Comparison of ENCODE assay signal across 14 cellular contexts in genomic region chr6:111925296-111925695, GRCh38. TPM values are rescaled to one million over a fixed set of nuclear protein-coding genes. Genes with fewer than 3 reads are reported as not detected.
A peak's percentile ranks its signal among the peaks of the same experiment; 100 is the strongest.
DNase-seq lines count a peak whose midpoint lies in the region; ATAC-seq and TF ChIP-seq lines count a peak whose summit lies in the region.
"Had no signal": no experiment of that assay in that cellular context is flagged by ENCODE, and none has a peak within 500 bp of the region (broad histone marks: within the 10 kb centered on the region; RNA-seq: fewer than 3 reads in every experiment).

No MANE protein-coding gene starts in this region.

- ATAC-seq in DND-41 (ENCODE audit: insufficient read depth, low read depth) (peak; percentile 64), GM18502 (IDR thresholded peaks at IDR 0.05; ENCODE audit: poor library complexity, unreplicated experiment) (no peak)
- peak; percentile 63 for ATAC-seq in activated T-helper 17 cell treated with anti-CD3 and anti-CD28 coated beads, Interleukin-2, amount 50 U/mL, for 72 hours (replicated peaks)

- H3K4me1 Mint-ChIP-seq in activated T-helper 17 cell treated with anti-CD3 and anti-CD28 coated beads, Interleukin-2, amount 50 U/mL, for 72 hours: no peaks in the 10 kb centered on the region

- intact Hi-C loops in ascending aorta (cut with DNase I): no loop called here

- H3K9ac ChIP-seq in DND-41 (ENCODE audit: low read depth, low read length): no peak overlapping the region

- DNase-seq in DND-41 (no peak), HT1080 (ENCODE audit: low read depth) (peak; percentile 93), kidney epithelial cell (ENCODE audit: low read depth) (peak; percentile 41), NCI-H1436 treated with DMSO at 0.1 percent for 48 hours (lab: John Stamatoyannopoulos, UW) (no peak), ascending aorta (ENCODE audit: low spot score in 2 of 2) (no peak)
- DNase-seq: Calu3, head of caudate nucleus, NCI-H1930, PC-9, T1000, tibial artery had no signal

- no peaks in the 10 kb centered on the region for H3K9me3 Mint-ChIP-seq in activated T-helper 17 cell treated with anti-CD3 and anti-CD28 coated beads, Interleukin-2, amount 50 U/mL, for 72 hours

- H4K20me1 ChIP-seq in DND-41 (ENCODE audit: insufficient read depth, low read length): no peaks in the 10 kb centered on the region

- H3K27me3 Mint-ChIP-seq in activated T-helper 17 cell treated with anti-CD3 and anti-CD28 coated beads, Interleukin-2, amount 50 U/mL, for 72 hours: no peaks in the 10 kb centered on the region

- H3K4me3 ChIP-seq in DND-41 (ENCODE audit: low read depth in 1 of 2, low read length in 2 of 2) (no peak overlapping the region), kidney epithelial cell (ENCODE audit: low read depth, low read length) (no peak overlapping the region), ascending aorta (no peak overlapping the region)
- H3K4me3 ChIP-seq: PC-9, prostate gland, tibial artery had no signal

- H3K4me3 Mint-ChIP-seq in activated T-helper 17 cell treated with anti-CD3 and anti-CD28 coated beads, Interleukin-2, amount 50 U/mL, for 72 hours: no peak overlapping the region

- H3K27ac ChIP-seq in DND-41 (ENCODE audit: low read length) (no peak overlapping the region), ascending aorta (no peak overlapping the region)
- H3K27ac ChIP-seq: PC-9, prostate gland, tibial artery had no signal

- no peaks in the 10 kb centered on the region for H3K79me2 ChIP-seq in DND-41 (ENCODE audit: insufficient read depth, low read length)

- H3K27ac Mint-ChIP-seq in activated T-helper 17 cell treated with anti-CD3 and anti-CD28 coated beads, Interleukin-2, amount 50 U/mL, for 72 hours: no peak overlapping the region

- H3K27me3 ChIP-seq in DND-41 (ENCODE audit: insufficient read depth, low read length, poor library complexity) (no peaks in the 10 kb centered on the region), kidney epithelial cell (ENCODE audit: control insufficient read depth, insufficient read depth, low read length) (no peaks in the 10 kb centered on the region), ascending aorta (no peaks in the 10 kb centered on the region)
- H3K27me3 ChIP-seq: tibial artery had no signal

- H2AFZ ChIP-seq in DND-41 (ENCODE audit: low read depth, low read length): no peak overlapping the region
- H2AFZ ChIP-seq: PC-9 had no signal

- H3K36me3 Mint-ChIP-seq in activated T-helper 17 cell treated with anti-CD3 and anti-CD28 coated beads, Interleukin-2, amount 50 U/mL, for 72 hours (ENCODE audit: low read depth): no peaks in the 10 kb centered on the region

- TF ChIP-seq CTCF in DND-41 (IDR thresholded peaks at IDR 0.05; ENCODE audit: borderline replicate concordance, extremely low read depth, low read length, poor library complexity, severe bottlenecking) (no peak), kidney epithelial cell (IDR thresholded peaks at IDR 0.05; ENCODE audit: insufficient read depth, low read length, poor library complexity, severe bottlenecking) (no peak), ascending aorta (IDR thresholded peaks at IDR 0.05) (no peak)

- H3K9me3 ChIP-seq in DND-41 (ENCODE audit: insufficient read depth, low read length, severe bottlenecking): no peaks in the 10 kb centered on the region
- H3K9me3 ChIP-seq in ascending aorta: no peaks in the 10 kb centered on the region
- H3K9me3 ChIP-seq: prostate gland, tibial artery had no signal

- H3K36me3 ChIP-seq in DND-41 (ENCODE audit: insufficient read depth, low read length) (no peaks in the 10 kb centered on the region), kidney epithelial cell (ENCODE audit: control insufficient read depth, insufficient read depth, low read length) (no peaks in the 10 kb centered on the region), ascending aorta (no peaks in the 10 kb centered on the region)
- H3K36me3 ChIP-seq: prostate gland, tibial artery had no signal

- peaks cover 40% of the 10 kb centered on the region for H3K4me1 ChIP-seq in DND-41 (ENCODE audit: insufficient read depth, low read length)
- H3K4me1 ChIP-seq in ascending aorta: no peaks in the 10 kb centered on the region
- H3K4me1 ChIP-seq: prostate gland, tibial artery had no signal

- no peak overlapping the region for H3K4me2 ChIP-seq in DND-41 (ENCODE audit: insufficient read depth, low read length)
- H3K4me2 ChIP-seq: PC-9 had no signal

RNA-seq across cellular contexts. Expression of gene FYN, which starts 52.0 kb away (rescaled TPM):
- 50.2 and 54.8 TPM in 2 replicates for total RNA-seq in HT1080 (2014; rRNA removed; shearing (Covaris generic))
- polyA plus RNA-seq in HT1080 (2015; cell fraction: cytosol; rRNA removed): 76.1 and 85.4 TPM in 2 replicates
- 88.9 and 93.9 TPM in 2 replicates for polyA plus RNA-seq in HT1080 (2015; cell fraction: nucleus; rRNA removed)
- total RNA-seq in activated T-helper 17 cell treated with anti-CD3 and anti-CD28 coated beads, Interleukin-2, amount 50 U/mL, for 72 hours: 100 to 1,000 TPM; 139 to 326 TPM
- total RNA-seq in kidney epithelial cell: 122 and 133 TPM in 2 replicates
- 141 TPM for total RNA-seq in ascending aorta

Comparison
In these comparisons a context has a peak if more than half of its experiments do, and no peak if none do; other contexts are left out.
1. DNase-seq: peak in HT1080 (single experiment) and kidney epithelial cell (single experiment); none in DND-41 (single experiment), NCI-H1436 treated with DMSO at 0.1 percent for 48 hours (single experiment) and ascending aorta (0 of 2).